ENCODE assay signal across 8 cellular contexts in the genomic region with DNA sequence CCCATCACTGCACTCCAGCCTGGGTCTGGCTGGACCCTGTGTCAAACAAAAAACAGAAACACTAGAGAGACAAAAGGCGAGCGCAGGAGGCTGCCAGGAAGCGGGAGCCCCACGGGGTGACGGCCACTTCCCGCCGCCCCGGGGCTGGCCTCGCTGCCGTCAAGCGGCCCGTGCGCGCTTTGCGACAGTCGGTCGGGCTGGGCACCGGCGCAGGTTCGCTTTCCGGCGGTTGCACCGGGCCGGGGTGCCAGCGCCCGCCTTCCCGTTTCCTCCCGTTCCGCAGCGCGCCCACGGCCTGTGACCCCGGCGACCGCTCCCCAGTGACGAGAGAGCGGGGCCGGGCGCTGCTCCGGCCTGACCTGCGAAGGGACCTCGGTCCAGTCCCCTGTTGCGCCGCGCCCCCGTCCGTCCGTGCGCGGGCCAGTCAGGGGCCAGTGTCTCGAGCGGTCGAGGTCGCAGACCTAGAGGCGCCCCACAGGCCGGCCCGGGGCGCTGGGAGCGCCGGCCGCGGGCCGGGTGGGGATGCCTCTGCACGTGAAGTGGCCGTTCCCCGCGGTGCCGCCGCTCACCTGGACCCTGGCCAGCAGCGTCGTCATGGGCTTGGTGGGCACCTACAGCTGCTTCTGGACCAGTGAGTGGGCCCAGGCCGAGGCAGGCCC. TPM values are rescaled to one million over a fixed set of nuclear protein-coding genes. Genes with fewer than 3 reads are reported as not detected.
DNase-seq lines count a peak whose midpoint lies in the region; ATAC-seq and TF ChIP-seq lines count a peak whose summit lies in the region.

A gene (plus strand): TSS at position 218 of the 659 bp plus-strand sequence. CDS start 305 bp downstream, at position 523.

- peak within 1 kb of the TSS; percentile 86 for H3K4me3 Mint-ChIP-seq in activated CD4-positive, alpha-beta T cell treated with anti-CD3 and anti-CD28 coated beads for 36 hours

- H3K36me3 Mint-ChIP-seq in activated CD4-positive, alpha-beta T cell treated with anti-CD3 and anti-CD28 coated beads for 36 hours (ENCODE audit: low read depth), result peaks cover 10% of the 10 kb centered on the region

- H3K4me1 ChIP-seq in colonic mucosa, result no peaks in the 10 kb centered on the region

- peak; percentile 60 for ATAC-seq in HG02759 (IDR thresholded peaks at IDR 0.05; ENCODE audit: unreplicated experiment)
- peak; percentile 73 for ATAC-seq in activated CD4-positive, alpha-beta T cell treated with anti-CD3 and anti-CD28 coated beads for 36 hours
- peak; percentile 69 for ATAC-seq in left colon
- ATAC-seq in HG02840 (IDR thresholded peaks at IDR 0.05; ENCODE audit: low FRiP score, unreplicated experiment), result no peak

- POLR2A ChIA-PET in activated CD4-positive, alpha-beta T cell treated with anti-CD3 and anti-CD28 coated beads for 36 hours (lab: Charles Lee), result interaction anchor here (0.5 to 1.2 kb wide), 3 partner anchors 13 to 43 kb away, joined by 3 to 7 read pairs (median 4); a partner anchor contains a TSS

- peak within 1 kb of the TSS; percentile 94 for H3K27ac Mint-ChIP-seq in activated CD4-positive, alpha-beta T cell treated with anti-CD3 and anti-CD28 coated beads for 36 hours

- intact Hi-C loops in activated CD4-positive, alpha-beta T cell treated with anti-CD3 and anti-CD28 coated beads for 36 hours (cut with DNase I, micrococcal nuclease), result loop anchor here in 1 of 2 experiments (1.0 to 5.0 kb wide), 3 partner anchors 13 to 46 kb away; a partner anchor contains a TSS
- intact Hi-C loops in colonic mucosa (cut with DNase I) (no loop called here), left colon (cut with DNase I, micrococcal nuclease) (no loop called here)

- no peaks in the 10 kb centered on the region for H3K9me3 ChIP-seq in colonic mucosa

- TF ChIP-seq CTCF in GM12864 (IDR thresholded peaks at IDR 0.05; ENCODE audit: low read depth, low read length, missing control alignments) (no peak), colonic mucosa (IDR thresholded peaks at IDR 0.05) (no peak)

- H3K9me3 Mint-ChIP-seq in activated CD4-positive, alpha-beta T cell treated with anti-CD3 and anti-CD28 coated beads for 36 hours (ENCODE audit: low read depth), result no peaks in the 10 kb centered on the region

- no peaks in the 10 kb centered on the region for H3K27me3 ChIP-seq in colonic mucosa

- DNase-seq in GM12864 (ENCODE audit: low read depth) (no peak), NCI-H2196 treated with DMSO at 0.1 percent for 48 hours (lab: John Stamatoyannopoulos, UW; ENCODE audit: unreplicated experiment) (peak; percentile 26), colonic mucosa (peak; percentile 74), left colon (peak; percentile 73 to 80)
- DNase-seq in activated CD4-positive, alpha-beta T cell treated with anti-CD3 and anti-CD28 coated beads for 36 hours, result peak; percentile 87
- peak; percentile 73 for DNase-seq in stimulated activated CD4-positive, alpha-beta T cell treated with anti-CD3 and anti-CD28 coated beads, Interleukin-1b, Interleukin-23, amount 100 ng/mL, for 48 hours

- CTCF ChIA-PET in activated CD4-positive, alpha-beta T cell treated with anti-CD3 and anti-CD28 coated beads for 36 hours (lab: Charles Lee), result interaction anchor here (0.9 to 1.8 kb wide), 3 partner anchors 12 to 37 kb away, joined by 4 to 9 read pairs (median 5); no protein-coding TSS in a partner anchor

- no peaks in the 10 kb centered on the region for H3K27me3 Mint-ChIP-seq in activated CD4-positive, alpha-beta T cell treated with anti-CD3 and anti-CD28 coated beads for 36 hours

- peak within 1 kb of the TSS; percentile 89 for H3K4me3 ChIP-seq in GM12864 (ENCODE audit: low read depth, low read length)
- peak within 1 kb of the TSS; percentile 72 for H3K4me3 ChIP-seq in colonic mucosa

- no peaks in the 10 kb centered on the region for H3K36me3 ChIP-seq in colonic mucosa

- peak within 1 kb of the TSS; percentile 89 for H3K27ac ChIP-seq in colonic mucosa

- H3K4me1 Mint-ChIP-seq in activated CD4-positive, alpha-beta T cell treated with anti-CD3 and anti-CD28 coated beads for 36 hours, result peaks cover 13% of the 10 kb centered on the region

- H3K9ac ChIP-seq in colonic mucosa (ENCODE audit: low read depth in 2 of 2, low read length in 2 of 2), result peak within 1 kb of the TSS; percentile 81 to 84

RNA-seq across cellular contexts. Expression of the gene that starts here (rescaled TPM):
- 10 to 100 TPM; 43.8 to 49.0 TPM for total RNA-seq in activated CD4-positive, alpha-beta T cell treated with anti-CD3 and anti-CD28 coated beads for 36 hours
- total RNA-seq in colonic mucosa, result 10 to 100 TPM; 33.2 to 54.5 TPM
- 10 to 100 TPM; 28.8 to 40.8 TPM for total RNA-seq in left colon
